ENCODE assay signal across 22 cellular contexts in genomic region chr22:41657709-41658108, GRCh38.
"Had no signal": no experiment of that assay in that cellular context is flagged by ENCODE, and none has a peak within 500 bp of the region (broad histone marks: within the 10 kb centered on the region; RNA-seq: fewer than 3 reads in every experiment).

No MANE protein-coding gene starts in this region.

- DNase-seq: colonic mucosa; dermis blood vessel endothelial cell; effector memory CD4-positive, alpha-beta T cell; hypothalamus; immature natural killer cell; kidney; mesenchymal stem cell; midbrain; naive thymus-derived CD4-positive, alpha-beta T cell; small intestine; stimulated activated CD4-positive, alpha-beta T cell treated with anti-CD3 and anti-CD28 coated beads, Interleukin-15, amount 100 ng/mL, for 24 hours; stimulated activated CD4-positive, alpha-beta T cell treated with anti-CD3 and anti-CD28 coated beads, Interleukin-2, amount 100 ng/mL, for 48 hours; stimulated activated naive B cell treated with anti-CD40 and anti-IgM and Interleukin-4, amounts not matched to agents 10 μg/mL and 1 μg/mL and 100 μg/mL, for 72 hours; stimulated activated naive CD8-positive, alpha-beta T cell treated with anti-CD3 and anti-CD28 coated beads, Interleukin-15, amount 100 ng/mL, for 72 hours; transverse colon had no signal

- H3K4me3 ChIP-seq: colonic mucosa, neural progenitor cell, right lobe of liver, suprapubic skin, transverse colon, vagina had no signal

- H3K79me2 ChIP-seq: parathyroid adenoma had no signal

- FAIRE-seq: endometrium, frontal cortex, small intestine had no signal

- H3K9ac ChIP-seq: neural progenitor cell, parathyroid adenoma had no signal

- H3K4me1 ChIP-seq: colonic mucosa, neural progenitor cell, parathyroid adenoma, suprapubic skin, transverse colon, vagina had no signal

- H3K9me3 ChIP-seq: colonic mucosa, right lobe of liver, suprapubic skin, transverse colon, vagina had no signal

- H2AFZ ChIP-seq: neural progenitor cell, parathyroid adenoma had no signal

- H3K4me2 ChIP-seq: neural progenitor cell had no signal

- H3K27ac ChIP-seq: colonic mucosa, neural progenitor cell, parathyroid adenoma, right lobe of liver, suprapubic skin, transverse colon, vagina had no signal

- H3K27me3 ChIP-seq: colonic mucosa, neural progenitor cell, right lobe of liver, suprapubic skin, transverse colon, vagina had no signal
